27 cellular contexts compared by ENCODE assay signal in the genomic region with DNA sequence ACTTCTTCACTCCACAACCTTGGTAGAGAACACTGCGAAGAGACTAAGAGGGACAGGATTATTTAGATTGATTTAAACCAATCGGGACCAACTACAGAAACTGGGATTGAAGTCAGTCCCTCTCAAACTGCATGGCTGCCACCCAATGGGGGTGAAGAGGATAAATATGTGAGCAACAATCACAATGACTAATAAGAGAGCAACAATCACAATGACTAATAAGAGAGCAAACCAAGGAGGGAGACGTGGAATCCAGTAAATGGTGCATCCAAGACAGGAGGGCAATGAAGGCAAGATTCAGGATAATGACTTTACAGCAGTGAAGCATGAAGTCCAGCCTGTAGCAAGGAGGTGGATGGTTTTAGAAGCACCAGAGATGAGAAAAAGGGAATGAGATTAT.
"Had no signal": no experiment of that assay in that cellular context is flagged by ENCODE, and none has a peak within 500 bp of the region (broad histone marks: within the 10 kb centered on the region; RNA-seq: fewer than 3 reads in every experiment).

No MANE protein-coding gene starts in this region.

- H3K36me3 Mint-ChIP-seq: activated naive CD8-positive, alpha-beta T cell treated with anti-CD3 and anti-CD28 coated beads for 36 hours; brain; naive B cell; T-cell had no signal

- H3K27ac Mint-ChIP-seq: activated CD4-positive, alpha-beta T cell treated with anti-CD3 and anti-CD28 coated beads for 36 hours; activated naive CD4-positive, alpha-beta T cell treated with anti-CD3 and anti-CD28 coated beads for 36 hours; activated naive CD8-positive, alpha-beta T cell treated with anti-CD3 and anti-CD28 coated beads for 36 hours; activated T-helper 1 cell treated with anti-CD3 and anti-CD28 coated beads, Interleukin-12 subunit alpha, Interleukin-12 subunit beta, Interleukin-2, Interleukin-4 antibody, amounts not matched to agents 30 ng/mL and 10 ng/mL and 1 ng/mL, durations not matched to agents 14 hours and 24 hours and 36 hours; brain; naive B cell had no signal

- H3K4me3 ChIP-seq: adrenal gland, coronary artery, dorsolateral prefrontal cortex, psoas muscle, right atrium auricular region, testis, transverse colon had no signal

- H3K9me3 Mint-ChIP-seq: activated naive CD4-positive, alpha-beta T cell treated with anti-CD3 and anti-CD28 coated beads for 36 hours; activated naive CD8-positive, alpha-beta T cell treated with anti-CD3 and anti-CD28 coated beads for 36 hours; activated T-helper 1 cell treated with anti-CD3 and anti-CD28 coated beads, Interleukin-12 subunit alpha, Interleukin-12 subunit beta, Interleukin-2, Interleukin-4 antibody, amounts not matched to agents 30 ng/mL and 10 ng/mL and 1 ng/mL, durations not matched to agents 14 hours and 24 hours and 36 hours; brain had no signal

- H3K27me3 Mint-ChIP-seq: activated CD4-positive, alpha-beta T cell treated with anti-CD3 and anti-CD28 coated beads for 36 hours; activated naive CD8-positive, alpha-beta T cell treated with anti-CD3 and anti-CD28 coated beads for 36 hours; brain; naive B cell; T-cell had no signal

- DNase-seq: activated CD4-positive, alpha-beta T cell treated with anti-CD3 and anti-CD28 coated beads for 36 hours; activated CD4-positive, alpha-beta T cell treated with anti-CD3 and anti-CD28 coated beads, Interleukin-2, amount 50 U/mL, for 4 hours; activated CD4-positive, CD25-positive, alpha-beta regulatory T cell; activated effector memory CD4-positive, alpha-beta T cell treated with anti-CD3 and anti-CD28 coated beads, Interleukin-2, amount 50 U/mL, for 16 hours; activated naive CD4-positive, alpha-beta T cell treated with anti-CD3 and anti-CD28 coated beads for 36 hours; activated naive CD8-positive, alpha-beta T cell treated with anti-CD3 and anti-CD28 coated beads for 36 hours; activated T-cell treated with anti-CD3 and anti-CD28 coated beads, Interleukin-2, amount 50 U/mL, for 1 hour; adrenal gland; aorta; dorsolateral prefrontal cortex; effector memory CD4-positive, alpha-beta T cell; erythroblast; foreskin melanocyte; left cardiac atrium; left ventricle myocardium superior; naive B cell; nucleus accumbens; psoas muscle; stimulated activated CD4-positive, alpha-beta T cell treated with anti-CD3 and anti-CD28 coated beads, Interleukin-2, amount 100 ng/mL, for 48 hours; stimulated activated naive CD4-positive, alpha-beta T cell treated with Interleukin-2 at 50 U/mL for 16 hours; T-cell; testis; transverse colon had no signal

- H3K9me3 ChIP-seq: adrenal gland, psoas muscle, right atrium auricular region, testis, transverse colon had no signal

- H3K4me3 Mint-ChIP-seq: activated CD4-positive, alpha-beta T cell treated with anti-CD3 and anti-CD28 coated beads for 36 hours; activated naive CD4-positive, alpha-beta T cell treated with anti-CD3 and anti-CD28 coated beads for 36 hours; activated naive CD8-positive, alpha-beta T cell treated with anti-CD3 and anti-CD28 coated beads for 36 hours; activated T-helper 1 cell treated with anti-CD3 and anti-CD28 coated beads, Interleukin-12 subunit alpha, Interleukin-12 subunit beta, Interleukin-2, Interleukin-4 antibody, amounts not matched to agents 30 ng/mL and 10 ng/mL and 1 ng/mL, durations not matched to agents 14 hours and 24 hours and 36 hours; brain; naive B cell; T-cell had no signal

- ATAC-seq: activated CD4-positive, alpha-beta T cell treated with anti-CD3 and anti-CD28 coated beads for 36 hours; left cardiac atrium; left ventricle myocardium superior; psoas muscle; T-cell had no signal

- H3K36me3 ChIP-seq: adrenal gland, right atrium auricular region, transverse colon had no signal

- H3K4me1 Mint-ChIP-seq: activated CD4-positive, alpha-beta T cell treated with anti-CD3 and anti-CD28 coated beads for 36 hours; brain; naive B cell; T-cell had no signal

- H3K27me3 ChIP-seq: adrenal gland, dorsolateral prefrontal cortex, right atrium auricular region, testis, transverse colon had no signal
